In genomic region chr15:26891448-26891881, GRCh38 we compare ENCODE assay signal across 8 cellular contexts. TPM values are rescaled to one million over a fixed set of nuclear protein-coding genes. Genes with fewer than 3 reads are reported as not detected.
DNase-seq lines count a peak whose midpoint lies in the region; ATAC-seq and TF ChIP-seq lines count a peak whose summit lies in the region.

No MANE protein-coding gene starts in this region.

- CTCF ChIA-PET in activated CD4-positive, alpha-beta T cell treated with anti-CD3 and anti-CD28 coated beads for 36 hours (lab: Charles Lee) = interaction anchor here (0.6 to 2.6 kb wide), 12 partner anchors 11 to 1290 kb away, joined by 3 to 13 read pairs (median 4); no protein-coding TSS in a partner anchor
- CTCF ChIA-PET in RWPE1 (lab: Yijun Ruan, JAX) = interaction anchor here (0.5 to 1.1 kb wide), 4 partner anchors 45 to 1233 kb away, joined by 3 to 5 read pairs (median 3); no protein-coding TSS in a partner anchor

- DNase-seq in activated CD4-positive, alpha-beta T cell treated with anti-CD3 and anti-CD28 coated beads for 36 hours = peak; percentile 79
- no peak for DNase-seq in activated CD4-positive, alpha-beta T cell treated with anti-CD3 and anti-CD28 coated beads for 1 hour
- DNase-seq in LoVo (ENCODE audit: low spot score) (peak; percentile 30), RWPE1 (ENCODE audit: low spot score) (peak; percentile 36), dedifferentiated amniotic fluid mesenchymal stem cell (ENCODE audit: extremely low spot score) (peak; percentile 20), left lung (peak in 1 of 2 donors; percentile 53)
- peak; percentile 13 to 27 for DNase-seq in stimulated activated CD8-positive, alpha-beta memory T cell treated with anti-CD3 and anti-CD28 coated beads, Interleukin-7, amount 100 ng/mL, for 48 hours (ENCODE audit: extremely low read depth in 1 of 2, low read depth in 1 of 2)

- no peak overlapping the region for H3K4me3 Mint-ChIP-seq in activated CD4-positive, alpha-beta T cell treated with anti-CD3 and anti-CD28 coated beads for 36 hours

- H3K9me3 Mint-ChIP-seq in activated CD4-positive, alpha-beta T cell treated with anti-CD3 and anti-CD28 coated beads for 36 hours (ENCODE audit: low read depth) = peaks cover 4% of the 10 kb centered on the region

- no peaks in the 10 kb centered on the region for H3K36me3 ChIP-seq in left lung

- H3K27ac Mint-ChIP-seq in activated CD4-positive, alpha-beta T cell treated with anti-CD3 and anti-CD28 coated beads for 36 hours = no peak overlapping the region

- ATAC-seq in activated CD4-positive, alpha-beta T cell treated with anti-CD3 and anti-CD28 coated beads for 36 hours = peak; percentile 55
- peak; percentile 87 for ATAC-seq in left lung
- ATAC-seq in HG03095 (IDR thresholded peaks at IDR 0.05; ENCODE audit: unreplicated experiment) = no peak

- peak; percentile 84 for TF ChIP-seq CTCF in RWPE1 (conservative IDR thresholded peaks at IDR 0.05; ENCODE audit: low read depth)
- TF ChIP-seq CTCF in left lung (IDR thresholded peaks at IDR 0.05) = peak; percentile 41 to 54

- POLR2A ChIA-PET in activated CD4-positive, alpha-beta T cell treated with anti-CD3 and anti-CD28 coated beads for 36 hours (lab: Charles Lee) = no interaction called here
- POLR2A ChIA-PET in RWPE1 (lab: Yijun Ruan, JAX; ENCODE audit: low non-redundant PET) = interaction anchor here (0.5 kb wide), 1 partner anchor 13 kb away, joined by 3 read pairs; no protein-coding TSS in a partner anchor

- H3K27me3 Mint-ChIP-seq in activated CD4-positive, alpha-beta T cell treated with anti-CD3 and anti-CD28 coated beads for 36 hours = peaks cover 14% of the 10 kb centered on the region

- no peaks in the 10 kb centered on the region for H3K9me3 ChIP-seq in left lung

- no peaks in the 10 kb centered on the region for H3K4me1 Mint-ChIP-seq in activated CD4-positive, alpha-beta T cell treated with anti-CD3 and anti-CD28 coated beads for 36 hours

- intact Hi-C loops in activated CD4-positive, alpha-beta T cell treated with anti-CD3 and anti-CD28 coated beads for 36 hours (cut with DNase I, micrococcal nuclease) = loop anchor here in 1 of 2 experiments (1.0 to 5.0 kb wide), 2 partner anchors 126 to 166 kb away; no protein-coding TSS in a partner anchor
- intact Hi-C loops in left lung (cut with DNase I) = loop anchor here in 1 of 2 donors (5.0 to 10.0 kb wide), 2 partner anchors 126 to 1233 kb away; no protein-coding TSS in a partner anchor

- H3K27ac ChIP-seq in RWPE1 (no peak overlapping the region), left lung (no peak overlapping the region)

- peaks cover 0 to 39% of the 10 kb centered on the region in 2 donors for H3K27me3 ChIP-seq in left lung

- H3K4me3 ChIP-seq in left lung = no peak overlapping the region

- no peaks in the 10 kb centered on the region for H3K36me3 Mint-ChIP-seq in activated CD4-positive, alpha-beta T cell treated with anti-CD3 and anti-CD28 coated beads for 36 hours (ENCODE audit: low read depth)

- peaks cover 0 to 4% of the 10 kb centered on the region in 2 donors for H3K4me1 ChIP-seq in left lung

RNA-seq across cellular contexts. Expression of gene GABRA5, which starts 24.6 kb away (rescaled TPM):
- total RNA-seq in activated CD4-positive, alpha-beta T cell treated with anti-CD3 and anti-CD28 coated beads for 36 hours = not detected
- not detected for total RNA-seq in left lung
